8 cellular contexts compared by ENCODE assay signal in the genomic region with DNA sequence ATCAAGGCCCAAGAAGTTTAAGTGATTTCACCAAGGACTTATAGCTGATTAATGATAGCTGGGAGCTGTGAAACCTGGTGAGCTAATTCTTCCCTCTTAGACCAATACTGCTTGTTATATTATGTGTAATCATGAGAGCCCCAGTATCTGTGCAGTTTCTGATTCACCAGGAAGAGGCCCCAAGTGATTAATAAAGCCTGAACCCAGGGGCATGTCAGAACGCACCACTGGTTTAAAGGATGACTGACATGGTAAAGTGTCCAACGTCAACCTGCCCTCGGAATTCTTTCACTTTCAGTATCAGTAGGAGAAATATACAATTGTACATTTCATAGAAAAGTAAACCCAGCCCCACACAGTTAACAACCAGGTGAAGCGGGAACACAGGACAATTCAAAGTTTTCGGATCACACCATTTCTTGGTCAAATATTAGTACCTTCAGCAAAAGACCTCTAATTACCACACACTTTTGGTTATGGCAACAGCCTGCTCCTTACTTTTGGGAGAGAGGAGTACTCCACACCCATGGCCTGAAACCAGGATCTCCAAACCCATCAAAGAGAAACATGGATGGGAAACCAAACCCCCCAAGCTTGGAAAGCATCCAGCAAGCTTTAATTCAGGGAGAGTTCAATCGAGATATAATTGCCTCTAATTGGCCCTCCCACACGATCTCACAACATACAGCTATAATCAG. TPM values are rescaled to one million over a fixed set of nuclear protein-coding genes. Genes with fewer than 3 reads are reported as not detected.
DNase-seq lines count a peak whose midpoint lies in the region; ATAC-seq, FAIRE-seq and TF ChIP-seq lines count a peak whose summit lies in the region.

No MANE protein-coding gene starts in this region.

- H3K36me3 ChIP-seq in CD8-positive, alpha-beta T cell (ENCODE audit: insufficient read depth, low read length) = no peaks in the 10 kb centered on the region

- POLR2A ChIA-PET in CD8-positive, alpha-beta T cell (lab: Charles Lee) = no interaction called here
- POLR2A ChIA-PET in activated CD8-positive, alpha-beta T cell treated with anti-CD3 and anti-CD28 coated beads for 36 hours (lab: Charles Lee) = interaction anchor here (1.2 kb wide), 1 partner anchor 45 kb away, joined by 4 read pairs; no protein-coding TSS in a partner anchor

- peak overlapping the region; percentile 13 for H3K27ac Mint-ChIP-seq in CD8-positive, alpha-beta T cell
- H3K27ac Mint-ChIP-seq in activated CD8-positive, alpha-beta T cell treated with anti-CD3 and anti-CD28 coated beads for 36 hours = peak overlapping the region; percentile 80
- peak overlapping the region; percentile 89 for H3K27ac Mint-ChIP-seq in stimulated activated effector memory CD8-positive, alpha-beta T cell treated with anti-CD3 and anti-CD28 coated beads, Interleukin-12 subunit alpha, Interleukin-12 subunit beta, amount 100 ng/mL, for 72 hours

- peak overlapping the region; percentile 7 for H3K27ac ChIP-seq in CD8-positive, alpha-beta T cell (ENCODE audit: low read depth, low read length)

- no peak for DNase-seq in CD8-positive, alpha-beta T cell
- peak; percentile 71 for DNase-seq in activated CD8-positive, alpha-beta T cell treated with anti-CD3 and anti-CD28 coated beads for 36 hours
- DNase-seq in iris pigment epithelial cell (ENCODE audit: low read depth) (peak; percentile 90), C1 segment of cervical spinal cord (lab: John Stamatoyannopoulos, UW) (no peak), D721Med (ENCODE audit: insufficient read length, low spot score) (no peak)
- DNase-seq in stimulated activated effector memory CD8-positive, alpha-beta T cell treated with anti-CD3 and anti-CD28 coated beads, Interleukin-12 subunit alpha, Interleukin-12 subunit beta, amount 100 ng/mL, for 72 hours (ENCODE audit: low spot score in 2 of 2) = peak; percentile 19 to 75

- no peaks in the 10 kb centered on the region for H3K9me3 ChIP-seq in CD8-positive, alpha-beta T cell (ENCODE audit: low read length)

- H3K9me3 Mint-ChIP-seq in CD8-positive, alpha-beta T cell = no peaks in the 10 kb centered on the region
- peaks cover 2% of the 10 kb centered on the region for H3K9me3 Mint-ChIP-seq in activated CD8-positive, alpha-beta T cell treated with anti-CD3 and anti-CD28 coated beads for 36 hours
- no peaks in the 10 kb centered on the region for H3K9me3 Mint-ChIP-seq in stimulated activated effector memory CD8-positive, alpha-beta T cell treated with anti-CD3 and anti-CD28 coated beads, Interleukin-12 subunit alpha, Interleukin-12 subunit beta, amount 100 ng/mL, for 72 hours

- H3K27me3 ChIP-seq in CD8-positive, alpha-beta T cell (ENCODE audit: insufficient read depth, low read length) = no peaks in the 10 kb centered on the region

- H3K4me1 Mint-ChIP-seq in CD8-positive, alpha-beta T cell (ENCODE audit: low read depth) = peaks cover 12% of the 10 kb centered on the region
- peaks cover 24% of the 10 kb centered on the region for H3K4me1 Mint-ChIP-seq in activated CD8-positive, alpha-beta T cell treated with anti-CD3 and anti-CD28 coated beads for 36 hours (ENCODE audit: low read depth)
- H3K4me1 Mint-ChIP-seq in stimulated activated effector memory CD8-positive, alpha-beta T cell treated with anti-CD3 and anti-CD28 coated beads, Interleukin-12 subunit alpha, Interleukin-12 subunit beta, amount 100 ng/mL, for 72 hours = peaks cover 17% of the 10 kb centered on the region

- H3K27me3 Mint-ChIP-seq in CD8-positive, alpha-beta T cell (ENCODE audit: low read depth) = no peaks in the 10 kb centered on the region
- no peaks in the 10 kb centered on the region for H3K27me3 Mint-ChIP-seq in activated CD8-positive, alpha-beta T cell treated with anti-CD3 and anti-CD28 coated beads for 36 hours

- no peak overlapping the region for H3K4me3 ChIP-seq in CD8-positive, alpha-beta T cell (ENCODE audit: low read depth, low read length)

- no peak for FAIRE-seq in D721Med (lab: Jason Lieb, UNC)

- no peak for TF ChIP-seq CTCF in CD8-positive, alpha-beta T cell (IDR thresholded peaks at IDR 0.05)
- no peak for TF ChIP-seq CTCF in activated CD8-positive, alpha-beta T cell treated with anti-CD3 and anti-CD28 coated beads for 36 hours (IDR thresholded peaks at IDR 0.05)
- no peak for TF ChIP-seq CTCF in D721Med (IDR thresholded peaks at IDR 0.05; ENCODE audit: insufficient read depth, missing control alignments)

- H3K4me1 ChIP-seq in CD8-positive, alpha-beta T cell (ENCODE audit: insufficient read depth, low read length) = no peaks in the 10 kb centered on the region

- intact Hi-C loops in CD8-positive, alpha-beta T cell (cut with DNase I, micrococcal nuclease) = no loop called here
- intact Hi-C loops in activated CD8-positive, alpha-beta T cell treated with anti-CD3 and anti-CD28 coated beads for 36 hours (cut with micrococcal nuclease) = no loop called here

- H3K4me3 Mint-ChIP-seq in CD8-positive, alpha-beta T cell = peak overlapping the region; percentile 72
- H3K4me3 Mint-ChIP-seq in activated CD8-positive, alpha-beta T cell treated with anti-CD3 and anti-CD28 coated beads for 36 hours = peak overlapping the region; percentile 27
- H3K4me3 Mint-ChIP-seq in stimulated activated effector memory CD8-positive, alpha-beta T cell treated with anti-CD3 and anti-CD28 coated beads, Interleukin-12 subunit alpha, Interleukin-12 subunit beta, amount 100 ng/mL, for 72 hours = peak overlapping the region; percentile 51

- peak; percentile 79 for ATAC-seq in CD8-positive, alpha-beta T cell
- ATAC-seq in GM19324 (IDR thresholded peaks at IDR 0.05; ENCODE audit: low FRiP score, unreplicated experiment) = peak; percentile 89
- ATAC-seq in HG03354 (IDR thresholded peaks at IDR 0.05; ENCODE audit: poor library complexity, severe bottlenecking, unreplicated experiment) = peak; percentile 95
- ATAC-seq in activated CD8-positive, alpha-beta T cell treated with anti-CD3 and anti-CD28 coated beads for 36 hours = peak; percentile 98
- peak; percentile 99 for ATAC-seq in stimulated activated effector memory CD8-positive, alpha-beta T cell treated with anti-CD3 and anti-CD28 coated beads, Interleukin-12 subunit alpha, Interleukin-12 subunit beta, amount 100 ng/mL, for 72 hours

- no peaks in the 10 kb centered on the region for H3K36me3 Mint-ChIP-seq in CD8-positive, alpha-beta T cell
- no peaks in the 10 kb centered on the region for H3K36me3 Mint-ChIP-seq in activated CD8-positive, alpha-beta T cell treated with anti-CD3 and anti-CD28 coated beads for 36 hours (ENCODE audit: low read depth)
- H3K36me3 Mint-ChIP-seq in stimulated activated effector memory CD8-positive, alpha-beta T cell treated with anti-CD3 and anti-CD28 coated beads, Interleukin-12 subunit alpha, Interleukin-12 subunit beta, amount 100 ng/mL, for 72 hours = no peaks in the 10 kb centered on the region

- CTCF ChIA-PET in CD8-positive, alpha-beta T cell (lab: Charles Lee) = interaction anchor here (0.5 kb wide), 1 partner anchor 829 kb away, joined by 6 read pairs; no protein-coding TSS in a partner anchor
- CTCF ChIA-PET in activated CD8-positive, alpha-beta T cell treated with anti-CD3 and anti-CD28 coated beads for 36 hours (lab: Charles Lee) = interaction anchor here (2.4 kb wide), 1 partner anchor 18 kb away, joined by 8 read pairs; no protein-coding TSS in a partner anchor

RNA-seq across cellular contexts. Expression of a gene that starts 28.5 kb away (rescaled TPM):
- 1 to 10 TPM; 1.3 to 2.4 TPM for total RNA-seq in CD8-positive, alpha-beta T cell
- under 1 TPM; 0.11 to 0.25 TPM for total RNA-seq in activated CD8-positive, alpha-beta T cell treated with anti-CD3 and anti-CD28 coated beads for 36 hours

Comparison
In these comparisons a context has a peak if more than half of its experiments do, and no peak if none do; other contexts are left out.
1. DNase-seq: peak in activated CD8-positive, alpha-beta T cell treated with anti-CD3 and anti-CD28 coated beads for 36 hours (single experiment), iris pigment epithelial cell (single experiment) and stimulated activated effector memory CD8-positive, alpha-beta T cell treated with anti-CD3 and anti-CD28 coated beads, Interleukin-12 subunit alpha, Interleukin-12 subunit beta, amount 100 ng/mL, for 72 hours (2 of 2); none in CD8-positive, alpha-beta T cell (0 of 7), C1 segment of cervical spinal cord (0 of 14) and D721Med (single experiment).
2. H3K27ac Mint-ChIP-seq: peak in every context shown above with its lines; median percentile 89 in stimulated activated effector memory CD8-positive, alpha-beta T cell treated with anti-CD3 and anti-CD28 coated beads, Interleukin-12 subunit alpha, Interleukin-12 subunit beta, amount 100 ng/mL, for 72 hours; 80 in activated CD8-positive, alpha-beta T cell treated with anti-CD3 and anti-CD28 coated beads for 36 hours; 13 in CD8-positive, alpha-beta T cell.
3. Peak in every context shown above with its lines, with median percentiles within 50 percentile points of each other: ATAC-seq and H3K4me3 Mint-ChIP-seq.